In genomic region chr19:58396691-58397532, GRCh38 we compare ENCODE assay signal across 1 cellular context.
TF ChIP-seq lines count a peak whose summit lies in the region.

No MANE protein-coding gene starts in this region.

TF ChIP-seq in HepG2, 621 proteins besides CTCF, POLR2A, EP300 and RAD21:
- TF ChIP-seq HDAC6 (IDR thresholded peaks at IDR 0.05; ENCODE audit: low read depth, low read length), result no peak
- no peak for TF ChIP-seq HIVEP1 (CRISPR knock-in tag; IDR thresholded peaks at IDR 0.05)
- no peak for TF ChIP-seq KLF16 (CRISPR knock-in tag; IDR thresholded peaks at IDR 0.05)
- TF ChIP-seq NR2F1 (CRISPR knock-in tag; IDR thresholded peaks at IDR 0.05), result no peak
- TF ChIP-seq SP4 (CRISPR knock-in tag; IDR thresholded peaks at IDR 0.05), result no peak
- no peak for TF ChIP-seq HNRNPLL (IDR thresholded peaks at IDR 0.05; ENCODE audit: low read depth, low read length, poor library complexity, severe bottlenecking)
- no peak for TF ChIP-seq FOXO1 (CRISPR knock-in tag; IDR thresholded peaks at IDR 0.05)
- TF ChIP-seq ZNF772 (CRISPR knock-in tag; IDR thresholded peaks at IDR 0.05), result no peak
- TF ChIP-seq HOXA3 (CRISPR knock-in tag; IDR thresholded peaks at IDR 0.05), result no peak
- TF ChIP-seq THYN1 (CRISPR knock-in tag; IDR thresholded peaks at IDR 0.05; ENCODE audit: borderline replicate concordance, low read depth), result no peak
- no peak for TF ChIP-seq ZSCAN25 (CRISPR knock-in tag; IDR thresholded peaks at IDR 0.05)
- TF ChIP-seq HMGA1 (CRISPR knock-in tag; conservative IDR thresholded peaks at IDR 0.05), result no peak
- no peak for TF ChIP-seq KIAA2018 (CRISPR knock-in tag; IDR thresholded peaks at IDR 0.05; ENCODE audit: borderline replicate concordance)
- TF ChIP-seq NFAT5 (CRISPR knock-in tag; IDR thresholded peaks at IDR 0.05), result no peak
- no peak for TF ChIP-seq ZSCAN31 (CRISPR knock-in tag; IDR thresholded peaks at IDR 0.05; ENCODE audit: low read depth)
- TF ChIP-seq BRF2 (CRISPR knock-in tag; IDR thresholded peaks at IDR 0.05), result no peak
- TF ChIP-seq ASH2L (IDR thresholded peaks at IDR 0.05; ENCODE audit: insufficient read length, low read depth, low read length), result no peak
- no peak for TF ChIP-seq ZNF687 (CRISPR knock-in tag; IDR thresholded peaks at IDR 0.05)
